ENCODE assay signal across 8 cellular contexts in genomic region chr2:60880633-60880987, GRCh38. TPM values are rescaled to one million over a fixed set of nuclear protein-coding genes. Genes with fewer than 3 reads are reported as not detected.
DNase-seq lines count a peak whose midpoint lies in the region; ATAC-seq lines count a peak whose summit lies in the region.

No MANE protein-coding gene starts in this region.

- no peaks in the 10 kb centered on the region for H3K27me3 Mint-ChIP-seq in activated naive CD8-positive, alpha-beta T cell treated with anti-CD3 and anti-CD28 coated beads, Interleukin-2, amount 10 ng/mL, durations not matched to agents 7 days and 5 days
- H3K27me3 Mint-ChIP-seq in stimulated activated naive CD8-positive, alpha-beta T cell treated with anti-CD3 and anti-CD28 coated beads, Interleukin-15, amount 100 ng/mL, for 72 hours = no peaks in the 10 kb centered on the region

- H3K4me3 Mint-ChIP-seq in activated naive CD8-positive, alpha-beta T cell treated with anti-CD3 and anti-CD28 coated beads, Interleukin-2, amount 10 ng/mL, durations not matched to agents 7 days and 5 days = peak overlapping the region; percentile 96
- H3K4me3 Mint-ChIP-seq in stimulated activated naive CD8-positive, alpha-beta T cell treated with anti-CD3 and anti-CD28 coated beads, Interleukin-15, amount 100 ng/mL, for 72 hours = peak overlapping the region; percentile 88 to 99

- peak overlapping the region; percentile 66 for H3K9ac ChIP-seq in iPS-15b (ENCODE audit: low read depth, low read length)

- peaks cover 12% of the 10 kb centered on the region for H3K4me1 Mint-ChIP-seq in activated naive CD8-positive, alpha-beta T cell treated with anti-CD3 and anti-CD28 coated beads, Interleukin-2, amount 10 ng/mL, durations not matched to agents 7 days and 5 days
- peaks cover 18% of the 10 kb centered on the region for H3K4me1 Mint-ChIP-seq in stimulated activated naive CD8-positive, alpha-beta T cell treated with anti-CD3 and anti-CD28 coated beads, Interleukin-15, amount 100 ng/mL, for 72 hours

- H3K27me3 ChIP-seq in iPS-15b (ENCODE audit: control insufficient read depth, insufficient read depth, low read length) = peaks cover 6% of the 10 kb centered on the region

- peak overlapping the region; percentile 62 for H3K4me3 ChIP-seq in iPS-15b (ENCODE audit: low read depth, low read length)

- H3K4me1 ChIP-seq in iPS-15b (ENCODE audit: control insufficient read depth, insufficient read depth, low read length) = peaks cover 4% of the 10 kb centered on the region

- no peaks in the 10 kb centered on the region for H3K36me3 ChIP-seq in iPS-15b (ENCODE audit: control insufficient read depth, insufficient read depth, low read length)

- ATAC-seq in HG02571 (IDR thresholded peaks at IDR 0.05; ENCODE audit: unreplicated experiment) (peak; percentile 2), GM19397 (IDR thresholded peaks at IDR 0.05; ENCODE audit: unreplicated experiment) (no peak)
- ATAC-seq in activated naive CD8-positive, alpha-beta T cell treated with anti-CD3 and anti-CD28 coated beads, Interleukin-2, amount 10 ng/mL, durations not matched to agents 7 days and 5 days (ENCODE audit: low read depth) = no peak
- ATAC-seq in stimulated activated naive CD8-positive, alpha-beta T cell treated with anti-CD3 and anti-CD28 coated beads, Interleukin-15, amount 100 ng/mL, for 72 hours = no peak

- no peaks in the 10 kb centered on the region for H3K9me3 ChIP-seq in iPS-15b (ENCODE audit: control insufficient read depth, insufficient read depth, low read length)

- peaks cover 2% of the 10 kb centered on the region for H3K36me3 Mint-ChIP-seq in activated naive CD8-positive, alpha-beta T cell treated with anti-CD3 and anti-CD28 coated beads, Interleukin-2, amount 10 ng/mL, durations not matched to agents 7 days and 5 days

- POLR2A ChIA-PET in activated naive CD8-positive, alpha-beta T cell treated with anti-CD3 and anti-CD28 coated beads, Interleukin-2, amount 10 ng/mL, durations not matched to agents 7 days and 5 days (lab: Charles Lee) = interaction anchor here (0.5 to 3.0 kb wide), 15 partner anchors 11 to 298 kb away, joined by 3 to 34 read pairs (median 6); partner anchors contain the start of gene PEX13

- DNase-seq in DMS53 treated with DMSO at 0.1 percent for 48 hours (lab: John Stamatoyannopoulos, UW; ENCODE audit: unreplicated experiment) (peak; percentile 34), NCI-H1092 treated with DMSO at 0.1 percent for 48 hours (lab: John Stamatoyannopoulos, UW) (no peak), cortex of kidney (lab: John Stamatoyannopoulos, UW) (no peak)
- no peak for DNase-seq in activated naive CD8-positive, alpha-beta T cell treated with anti-CD3 and anti-CD28 coated beads, Interleukin-2, amount 10 ng/mL, durations not matched to agents 7 days and 5 days
- no peak for DNase-seq in stimulated activated naive CD8-positive, alpha-beta T cell treated with anti-CD3 and anti-CD28 coated beads, Interleukin-15, amount 100 ng/mL, for 72 hours

- peak overlapping the region; percentile 95 for H3K27ac Mint-ChIP-seq in activated naive CD8-positive, alpha-beta T cell treated with anti-CD3 and anti-CD28 coated beads, Interleukin-2, amount 10 ng/mL, durations not matched to agents 7 days and 5 days
- peak overlapping the region; percentile 97 for H3K27ac Mint-ChIP-seq in stimulated activated naive CD8-positive, alpha-beta T cell treated with anti-CD3 and anti-CD28 coated beads, Interleukin-15, amount 100 ng/mL, for 72 hours

- H3K9me3 Mint-ChIP-seq in activated naive CD8-positive, alpha-beta T cell treated with anti-CD3 and anti-CD28 coated beads, Interleukin-2, amount 10 ng/mL, durations not matched to agents 7 days and 5 days = peaks cover under 1% of the 10 kb centered on the region
- no peaks in the 10 kb centered on the region for H3K9me3 Mint-ChIP-seq in stimulated activated naive CD8-positive, alpha-beta T cell treated with anti-CD3 and anti-CD28 coated beads, Interleukin-15, amount 100 ng/mL, for 72 hours

RNA-seq across cellular contexts. Expression of gene REL, which starts 0.8 kb away (rescaled TPM):
- total RNA-seq in activated naive CD8-positive, alpha-beta T cell treated with anti-CD3 and anti-CD28 coated beads, Interleukin-2, amount 10 ng/mL, durations not matched to agents 7 days and 5 days = 10 to 100 TPM; 27.9 to 28.8 TPM
